In the genomic region with DNA sequence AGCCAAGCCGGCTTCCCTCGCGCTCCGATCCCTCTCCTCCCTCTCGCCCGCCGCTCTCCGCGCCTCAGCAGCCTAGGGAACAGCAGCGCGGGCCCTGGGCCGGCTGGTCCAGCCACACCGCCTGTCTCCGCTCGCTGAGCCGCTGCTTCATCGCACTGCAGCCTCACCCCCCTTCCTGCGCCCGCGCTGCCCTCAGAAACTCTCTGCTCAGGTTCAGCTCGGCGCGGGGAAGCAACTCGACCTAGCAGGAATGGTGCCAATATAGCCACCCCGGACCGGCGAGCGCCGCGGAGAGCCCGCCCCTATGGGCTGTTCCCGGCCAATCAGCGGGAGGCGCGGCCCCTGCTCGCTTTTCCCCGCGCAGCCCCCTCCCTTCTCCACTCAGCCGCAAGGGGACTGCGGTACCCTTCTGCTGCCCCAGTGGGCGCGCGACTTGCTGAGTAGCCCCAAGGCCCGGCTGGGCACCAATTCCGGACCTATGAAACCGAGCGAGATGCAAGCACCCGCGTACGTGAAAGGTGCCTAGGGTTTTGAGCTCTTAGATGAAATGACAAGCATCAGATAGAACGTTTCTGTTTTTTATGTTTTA, we compare ENCODE assay signal across 10 cellular contexts. TPM values are rescaled to one million over a fixed set of nuclear protein-coding genes. Genes with fewer than 3 reads are reported as not detected.
DNase-seq lines count a peak whose midpoint lies in the region; ATAC-seq and TF ChIP-seq lines count a peak whose summit lies in the region.
"Had no signal": no experiment of that assay in that cellular context is flagged by ENCODE, and none has a peak within 500 bp of the region (broad histone marks: within the 10 kb centered on the region; RNA-seq: fewer than 3 reads in every experiment).

A gene with protein sequence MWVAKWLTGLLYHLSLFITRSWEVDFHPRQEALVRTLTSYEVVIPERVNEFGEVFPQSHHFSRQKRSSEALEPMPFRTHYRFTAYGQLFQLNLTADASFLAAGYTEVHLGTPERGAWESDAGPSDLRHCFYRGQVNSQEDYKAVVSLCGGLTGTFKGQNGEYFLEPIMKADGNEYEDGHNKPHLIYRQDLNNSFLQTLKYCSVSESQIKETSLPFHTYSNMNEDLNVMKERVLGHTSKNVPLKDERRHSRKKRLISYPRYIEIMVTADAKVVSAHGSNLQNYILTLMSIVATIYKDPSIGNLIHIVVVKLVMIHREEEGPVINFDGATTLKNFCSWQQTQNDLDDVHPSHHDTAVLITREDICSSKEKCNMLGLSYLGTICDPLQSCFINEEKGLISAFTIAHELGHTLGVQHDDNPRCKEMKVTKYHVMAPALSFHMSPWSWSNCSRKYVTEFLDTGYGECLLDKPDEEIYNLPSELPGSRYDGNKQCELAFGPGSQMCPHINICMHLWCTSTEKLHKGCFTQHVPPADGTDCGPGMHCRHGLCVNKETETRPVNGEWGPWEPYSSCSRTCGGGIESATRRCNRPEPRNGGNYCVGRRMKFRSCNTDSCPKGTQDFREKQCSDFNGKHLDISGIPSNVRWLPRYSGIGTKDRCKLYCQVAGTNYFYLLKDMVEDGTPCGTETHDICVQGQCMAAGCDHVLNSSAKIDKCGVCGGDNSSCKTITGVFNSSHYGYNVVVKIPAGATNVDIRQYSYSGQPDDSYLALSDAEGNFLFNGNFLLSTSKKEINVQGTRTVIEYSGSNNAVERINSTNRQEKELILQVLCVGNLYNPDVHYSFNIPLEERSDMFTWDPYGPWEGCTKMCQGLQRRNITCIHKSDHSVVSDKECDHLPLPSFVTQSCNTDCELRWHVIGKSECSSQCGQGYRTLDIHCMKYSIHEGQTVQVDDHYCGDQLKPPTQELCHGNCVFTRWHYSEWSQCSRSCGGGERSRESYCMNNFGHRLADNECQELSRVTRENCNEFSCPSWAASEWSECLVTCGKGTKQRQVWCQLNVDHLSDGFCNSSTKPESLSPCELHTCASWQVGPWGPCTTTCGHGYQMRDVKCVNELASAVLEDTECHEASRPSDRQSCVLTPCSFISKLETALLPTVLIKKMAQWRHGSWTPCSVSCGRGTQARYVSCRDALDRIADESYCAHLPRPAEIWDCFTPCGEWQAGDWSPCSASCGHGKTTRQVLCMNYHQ (N-terminal part only) (minus strand): TSS at position 233 of the 589 bp plus-strand sequence. CDS start 282 bp downstream, outside the sequence.

- H3K27me3 Mint-ChIP-seq in osteocyte (ENCODE audit: unreplicated experiment), result peaks cover 47% of the 10 kb centered on the region

- peaks cover 36% of the 10 kb centered on the region for H3K27me3 ChIP-seq in NT2/D1 (ENCODE audit: insufficient read depth, insufficient read length)
- H3K27me3 ChIP-seq in foreskin keratinocyte, result peaks cover 49% of the 10 kb centered on the region

- no peak within 1 kb of the TSS for H3K27ac Mint-ChIP-seq in osteocyte (ENCODE audit: unreplicated experiment)

- H3K36me3 Mint-ChIP-seq in osteocyte (ENCODE audit: unreplicated experiment), result no peaks in the 10 kb centered on the region

- H3K4me1 ChIP-seq in NT2/D1 (ENCODE audit: insufficient read depth, insufficient read length) (no peaks in the 10 kb centered on the region), foreskin keratinocyte (no peaks in the 10 kb centered on the region)

- H3K9me3 Mint-ChIP-seq in osteocyte (ENCODE audit: unreplicated experiment), result peaks cover 15% of the 10 kb centered on the region

- H3K36me3 ChIP-seq in NT2/D1 (ENCODE audit: insufficient read depth, insufficient read length, low read length), result no peaks in the 10 kb centered on the region

- DNase-seq in ELF-1 (ENCODE audit: low read depth, low spot score) (peak; percentile 91), NT2/D1 (ENCODE audit: low read depth, low spot score) (peak; percentile 78), foreskin keratinocyte (peak in 1 of 2 donors; percentile 14), osteocyte (ENCODE audit: extremely low spot score, unreplicated experiment) (no peak), pons (ENCODE audit: low spot score) (no peak)
- DNase-seq in activated effector memory CD4-positive, alpha-beta T cell treated with anti-CD3 and anti-CD28 coated beads, Interleukin-2, amount 50 U/mL, for 16 hours, result no peak
- DNase-seq: effector CD4-positive, alpha-beta T cell had no signal

- TF ChIP-seq POLR2A in GM18505 (IDR thresholded peaks at IDR 0.05; ENCODE audit: borderline replicate concordance, extremely low read depth, insufficient read depth, insufficient read length), result no peak

- TF ChIP-seq CTCF in foreskin keratinocyte (conservative IDR thresholded peaks at IDR 0.05), result no peak
- no peak for TF ChIP-seq CTCF in osteocyte (IDR thresholded peaks at IDR 0.05)

- peak within 1 kb of the TSS; percentile 78 for H3K4me3 Mint-ChIP-seq in osteocyte (ENCODE audit: unreplicated experiment)

- ATAC-seq in foreskin keratinocyte (peak; percentile 64), HG03442 (IDR thresholded peaks at IDR 0.05; ENCODE audit: unreplicated experiment) (no peak), GM18505 (IDR thresholded peaks at IDR 0.05; ENCODE audit: unreplicated experiment) (no peak)

- peaks cover 10% of the 10 kb centered on the region for H3K4me1 Mint-ChIP-seq in osteocyte (ENCODE audit: unreplicated experiment)

- peak within 1 kb of the TSS; percentile 85 for H3K4me3 ChIP-seq in NT2/D1 (ENCODE audit: insufficient read length, low read depth)

- H3K9ac ChIP-seq in NT2/D1 (ENCODE audit: insufficient read length, low read depth), result peak within 1 kb of the TSS; percentile 85

- H3K27ac ChIP-seq in foreskin keratinocyte, result no peak within 1 kb of the TSS

- peaks cover 16% of the 10 kb centered on the region for H3K9me3 ChIP-seq in NT2/D1 (ENCODE audit: insufficient read depth, low read length)

RNA-seq across cellular contexts. Expression of the gene that starts here (rescaled TPM):
- total RNA-seq in foreskin keratinocyte (not detected in 2 replicates), osteocyte (not detected in 2 replicates)
- polyA plus RNA-seq in foreskin keratinocyte, result not detected in 2 replicates
- total RNA-seq: activated CD8-positive, alpha-beta memory T cell treated with anti-CD3 and anti-CD28 coated beads for 36 hours had no signal

Comparison
In these comparisons a context has a peak if more than half of its experiments do, and no peak if none do; other contexts are left out.
1. Peak in ATAC-seq in foreskin keratinocyte; RNA of the gene not detected or under 1 TPM.
2. DNase-seq: peak in ELF-1 (single experiment) and NT2/D1 (single experiment); none in osteocyte (single experiment), activated effector memory CD4-positive, alpha-beta T cell treated with anti-CD3 and anti-CD28 coated beads, Interleukin-2, amount 50 U/mL, for 16 hours (single experiment) and pons (single experiment).